12 cellular contexts compared by ENCODE assay signal in genomic region chr3:112605285-112605684, GRCh38. TPM values are rescaled to one million over a fixed set of nuclear protein-coding genes. Genes with fewer than 3 reads are reported as not detected.
A peak's percentile ranks its signal among the peaks of the same experiment; 100 is the strongest.
DNase-seq lines count a peak whose midpoint lies in the region; ATAC-seq, FAIRE-seq and TF ChIP-seq lines count a peak whose summit lies in the region.
"Had no signal": no experiment of that assay in that cellular context is flagged by ENCODE, and none has a peak within 500 bp of the region (broad histone marks: within the 10 kb centered on the region; RNA-seq: fewer than 3 reads in every experiment).

No MANE protein-coding gene starts in this region.

- no peaks in the 10 kb centered on the region for H3K9me3 ChIP-seq in MM.1S (replicated peaks; ENCODE audit: insufficient read depth, low read length)
- H3K9me3 ChIP-seq: stomach had no signal

- H2AFZ ChIP-seq in MM.1S (ENCODE audit: low read length) = no peak overlapping the region

- no peak for DNase-seq in activated T-cell treated with anti-CD3 and anti-CD28 coated beads, Interleukin-2, amount 50 U/mL, for 72 hours
- DNase-seq in activated T-cell treated with anti-CD3 and anti-CD28 coated beads, Interleukin-2, amount 50 U/mL, for 48 hours = no peak
- peak; percentile 47 for DNase-seq in RCC 7860 (ENCODE audit: low spot score)
- peak; percentile 99 for DNase-seq in glomerular endothelial cell (ENCODE audit: extremely low read depth, low read depth, low spot score)
- peak; percentile 64 for DNase-seq in superior temporal gyrus (ENCODE audit: extremely low spot score)
- DNase-seq in erythroblast (lab: John Stamatoyannopoulos, UW) = no peak
- no peak for DNase-seq in MM.1S
- DNase-seq: NCI-H1694 treated with DMSO at 0.1 percent for 48 hours, stomach had no signal

- H3K27ac ChIP-seq in MM.1S (ENCODE audit: low read length) = no peak overlapping the region
- H3K27ac ChIP-seq: stomach had no signal

- H3K27me3 ChIP-seq in MM.1S (replicated peaks; ENCODE audit: insufficient read depth, low read length) = peaks cover 25% of the 10 kb centered on the region
- H3K27me3 ChIP-seq: stomach had no signal

- peak; percentile 61 to 73 for ATAC-seq in activated T-cell treated with anti-CD3 and anti-CD28 coated beads, Interleukin-2, amount 50 U/mL, for 72 hours (replicated peaks in 1 of 2)
- no peak for ATAC-seq in GM21737 (IDR thresholded peaks at IDR 0.05; ENCODE audit: unreplicated experiment)
- ATAC-seq: HCT116 had no signal

- H3K79me2 ChIP-seq in MM.1S (ENCODE audit: low read length) = no peaks in the 10 kb centered on the region

- no peak overlapping the region for H3K27ac Mint-ChIP-seq in activated T-cell treated with anti-CD3 and anti-CD28 coated beads, Interleukin-2, amount 50 U/mL, for 72 hours
- H3K27ac Mint-ChIP-seq: dendritic cell treated with granulocyte-macrophage colony-stimulating factor and Interleukin-4, amounts not matched to agents 40 ng/mL and 50 ng/mL, for 4 days had no signal

- H3K4me1 Mint-ChIP-seq in activated T-cell treated with anti-CD3 and anti-CD28 coated beads, Interleukin-2, amount 50 U/mL, for 72 hours (ENCODE audit: low read depth) = peaks cover 26% of the 10 kb centered on the region

- H3K4me2 ChIP-seq in MM.1S (ENCODE audit: low read depth, low read length) = no peak overlapping the region

- no peak for TF ChIP-seq POLR2A in erythroblast (IDR thresholded peaks at IDR 0.05; ENCODE audit: low read length)

- H3K4me3 Mint-ChIP-seq in activated T-cell treated with anti-CD3 and anti-CD28 coated beads, Interleukin-2, amount 50 U/mL, for 72 hours = no peak overlapping the region
- H3K4me3 Mint-ChIP-seq: dendritic cell treated with granulocyte-macrophage colony-stimulating factor and Interleukin-4, amounts not matched to agents 40 ng/mL and 50 ng/mL, for 4 days had no signal

- peaks cover 7% of the 10 kb centered on the region for H3K4me1 ChIP-seq in MM.1S (ENCODE audit: low read length)
- H3K4me1 ChIP-seq: stomach had no signal

- no peaks in the 10 kb centered on the region for H3K9me2 ChIP-seq in MM.1S (replicated peaks; ENCODE audit: insufficient read depth, low read length)

- H3F3A ChIP-seq in MM.1S (ENCODE audit: insufficient read depth, low read length) = no peaks in the 10 kb centered on the region; the same call in 1 of the 2 replicates

- H3K9ac ChIP-seq in MM.1S (ENCODE audit: low read length) = no peak overlapping the region

- no peaks in the 10 kb centered on the region for H4K20me1 ChIP-seq in MM.1S (ENCODE audit: insufficient read depth, low read length)

- TF ChIP-seq CTCF in MM.1S (IDR thresholded peaks at IDR 0.05; ENCODE audit: low read length) = no peak

- H3K36me3 ChIP-seq in MM.1S (replicated peaks; ENCODE audit: insufficient read depth, low read length) = no peaks in the 10 kb centered on the region

- no peak for FAIRE-seq in RCC 7860 (lab: Jason Lieb, UNC)

- H3K36me3 Mint-ChIP-seq in activated T-cell treated with anti-CD3 and anti-CD28 coated beads, Interleukin-2, amount 50 U/mL, for 72 hours (ENCODE audit: insufficient read depth in 2 of 2) = no peaks in the 10 kb centered on the region

- H3K4me3 ChIP-seq in MM.1S (ENCODE audit: low read length) = no peak overlapping the region
- H3K4me3 ChIP-seq: stomach had no signal

- H3K27me3 Mint-ChIP-seq in activated T-cell treated with anti-CD3 and anti-CD28 coated beads, Interleukin-2, amount 50 U/mL, for 72 hours (ENCODE audit: low read depth) = peaks cover 25% of the 10 kb centered on the region

- H3K9me3 Mint-ChIP-seq in activated T-cell treated with anti-CD3 and anti-CD28 coated beads, Interleukin-2, amount 50 U/mL, for 72 hours = no peaks in the 10 kb centered on the region
- H3K9me3 Mint-ChIP-seq: dendritic cell treated with granulocyte-macrophage colony-stimulating factor and Interleukin-4, amounts not matched to agents 40 ng/mL and 50 ng/mL, for 4 days had no signal

RNA-seq across cellular contexts. Expression of gene CCDC80, which starts 35.7 kb away (rescaled TPM):
- total RNA-seq in activated T-cell treated with anti-CD3 and anti-CD28 coated beads, Interleukin-2, amount 50 U/mL, for 72 hours = not detected
- total RNA-seq in glomerular endothelial cell = 7.6 and 16.2 TPM in 2 replicates

RNA-seq across cellular contexts. Expression of gene SLC35A5, which starts 43.4 kb away (rescaled TPM):
- total RNA-seq in activated T-cell treated with anti-CD3 and anti-CD28 coated beads, Interleukin-2, amount 50 U/mL, for 72 hours = 10 to 100 TPM; 24.8 TPM
- 20.4 and 30.2 TPM in 2 replicates for total RNA-seq in glomerular endothelial cell

RNA-seq across cellular contexts. Expression of gene ATG3, which starts 43.5 kb away (rescaled TPM):
- total RNA-seq in activated T-cell treated with anti-CD3 and anti-CD28 coated beads, Interleukin-2, amount 50 U/mL, for 72 hours = 10 to 100 TPM; 52.0 to 52.2 TPM
- 42.2 and 44.4 TPM in 2 replicates for total RNA-seq in glomerular endothelial cell

Comparison
In these comparisons a context has a peak if more than half of its experiments do, and no peak if none do; other contexts are left out.
1. DNase-seq: peak in RCC 7860 (single experiment), glomerular endothelial cell (single experiment) and superior temporal gyrus (single experiment); none in activated T-cell treated with anti-CD3 and anti-CD28 coated beads, Interleukin-2, amount 50 U/mL, for 72 hours (0 of 2), activated T-cell treated with anti-CD3 and anti-CD28 coated beads, Interleukin-2, amount 50 U/mL, for 48 hours (0 of 2), erythroblast (0 of 2) and MM.1S (single experiment).